Comparison of ENCODE assay signal across 8 cellular contexts in the genomic region with DNA sequence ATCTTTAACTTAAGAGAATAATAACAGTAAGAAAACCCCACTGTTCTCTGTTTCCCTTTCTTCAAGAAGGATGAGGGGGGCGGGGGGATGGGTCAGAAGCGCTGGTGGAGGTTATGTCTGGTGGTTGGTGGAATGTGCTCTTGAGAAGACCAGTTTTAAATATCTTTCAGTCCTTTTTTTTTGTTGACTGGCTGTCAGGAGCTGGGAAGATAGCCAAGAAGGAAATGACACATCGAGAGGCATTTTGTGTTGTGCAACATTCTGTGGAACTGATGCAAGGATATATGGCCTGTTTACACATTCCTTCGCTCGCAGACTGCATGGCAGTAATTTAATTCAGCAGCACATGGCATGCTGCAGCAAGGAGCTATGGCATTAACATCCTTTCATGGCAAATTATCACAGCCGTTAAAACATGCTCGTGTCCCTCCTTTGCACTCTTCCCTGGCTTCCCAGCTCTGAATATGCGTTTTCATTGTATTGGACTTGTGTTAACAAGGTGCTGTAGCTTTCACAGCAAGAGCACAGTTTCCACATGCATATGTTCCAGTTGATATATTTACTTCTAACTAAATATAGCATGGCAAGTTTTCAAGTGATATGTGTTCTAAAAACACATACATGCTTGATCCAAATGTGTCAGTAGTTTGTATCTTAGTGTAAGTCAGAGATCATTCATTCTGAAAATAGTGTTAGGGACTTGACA.
DNase-seq lines count a peak whose midpoint lies in the region; ATAC-seq, FAIRE-seq and TF ChIP-seq lines count a peak whose summit lies in the region.

No MANE protein-coding gene starts in this region.

- H3K27me3 Mint-ChIP-seq in stimulated activated naive CD8-positive, alpha-beta T cell treated with anti-CD3 and anti-CD28 coated beads, Interleukin-15, amount 100 ng/mL, for 72 hours = no peaks in the 10 kb centered on the region

- H3K4me3 Mint-ChIP-seq in stimulated activated naive CD8-positive, alpha-beta T cell treated with anti-CD3 and anti-CD28 coated beads, Interleukin-15, amount 100 ng/mL, for 72 hours = peak overlapping the region; percentile 6 to 39

- peak overlapping the region; percentile 68 for H2AFZ ChIP-seq in mammary epithelial cell (ENCODE audit: low read depth, low read length)

- FAIRE-seq in kidney (lab: Jason Lieb, UNC) = no peak

- intact Hi-C loops in mammary epithelial cell (cut with micrococcal nuclease) (loop anchor here (1.0 to 5.0 kb wide), 2 partner anchors 251 to 268 kb away; no protein-coding TSS in a partner anchor), kidney (cut with DNase I) (no loop called here)

- H3K4me1 ChIP-seq in HEK293 (ENCODE audit: control insufficient read depth, insufficient read depth, low read length) (peaks cover 12% of the 10 kb centered on the region), mammary epithelial cell (ENCODE audit: insufficient read depth, low read length) (peaks cover 20% of the 10 kb centered on the region), kidney (ENCODE audit: control insufficient read depth in 1 of 2, insufficient read depth in 1 of 2, low read depth in 1 of 2, low read length in 2 of 2) (peaks cover 0 to 5% of the 10 kb centered on the region in 2 donors)

- H3K27ac Mint-ChIP-seq in stimulated activated naive CD8-positive, alpha-beta T cell treated with anti-CD3 and anti-CD28 coated beads, Interleukin-15, amount 100 ng/mL, for 72 hours = peak overlapping the region in 1 of 2 donors; percentile 84

- TF ChIP-seq CTCF in HEK293 (tag by site-specific recombination; IDR thresholded peaks at IDR 0.05) (no peak), mammary epithelial cell (conservative IDR thresholded peaks at IDR 0.05 in 1 of 2, IDR thresholded peaks at IDR 0.05 in 1 of 2; ENCODE audit: extremely low read depth in 1 of 2, insufficient read depth in 1 of 2, low read depth in 1 of 2, low read length in 2 of 2) (no peak), kidney (IDR thresholded peaks at IDR 0.05; ENCODE audit: borderline replicate concordance, extremely low read depth, insufficient read depth) (no peak)

- in situ Hi-C loops in mammary epithelial cell (cut with MboI; ENCODE audit: low sequenced_read_pairs in 2 of 2) = no loop called here

- no TSS peak for BruUV-seq in mammary epithelial cell (replicated peaks; lab: Mats Ljungman, UMichigan)

- H3K27ac ChIP-seq in HEK293 (ENCODE audit: extremely low read depth, low read depth, low read length) = no peak overlapping the region
- H3K27ac ChIP-seq in mammary epithelial cell (ENCODE audit: insufficient read depth, low read depth, low read length) = peak overlapping the region; percentile 51
- H3K27ac ChIP-seq in kidney (ENCODE audit: low read depth in 2 of 2, low read length in 2 of 2) = no peak overlapping the region

- H3K4me2 ChIP-seq in mammary epithelial cell (ENCODE audit: insufficient read depth, low read depth, low read length) = peak overlapping the region; percentile 83

- peak; percentile 87 for DNase-seq in AG20443 (ENCODE audit: low spot score)
- DNase-seq in mammary epithelial cell = peak; percentile 95
- DNase-seq in kidney = peak; percentile 86
- DNase-seq in stimulated activated naive CD8-positive, alpha-beta T cell treated with anti-CD3 and anti-CD28 coated beads, Interleukin-15, amount 100 ng/mL, for 72 hours = peak in 1 of 2 donors; percentile 45

- POLR2A ChIA-PET in HEK293 (lab: Yijun Ruan, JAX) = interaction anchor here (0.9 to 1.2 kb wide), 2 partner anchors 68 to 269 kb away, joined by 4 to 5 read pairs; a partner anchor contains a TSS

- H3K9ac ChIP-seq in mammary epithelial cell (ENCODE audit: insufficient read depth, low read length) = peak overlapping the region; percentile 25
- no peak overlapping the region for H3K9ac ChIP-seq in kidney (ENCODE audit: low read length in 2 of 2)

- H3K9me3 Mint-ChIP-seq in stimulated activated naive CD8-positive, alpha-beta T cell treated with anti-CD3 and anti-CD28 coated beads, Interleukin-15, amount 100 ng/mL, for 72 hours = no peaks in the 10 kb centered on the region

- H3K36me3 ChIP-seq in HEK293 (ENCODE audit: control insufficient read depth in 2 of 2, insufficient read depth in 1 of 2, low read length in 2 of 2) (no peaks in the 10 kb centered on the region), mammary epithelial cell (ENCODE audit: insufficient read depth, low read length) (no peaks in the 10 kb centered on the region), kidney (ENCODE audit: control insufficient read depth in 1 of 2, insufficient read depth in 2 of 2, low read length in 2 of 2) (no peaks in the 10 kb centered on the region)

- H3K27me3 ChIP-seq in mammary epithelial cell (ENCODE audit: insufficient read depth, low read length) = no peaks in the 10 kb centered on the region

- peaks cover 60% of the 10 kb centered on the region for H3K4me1 Mint-ChIP-seq in stimulated activated naive CD8-positive, alpha-beta T cell treated with anti-CD3 and anti-CD28 coated beads, Interleukin-15, amount 100 ng/mL, for 72 hours

- H3K79me2 ChIP-seq in mammary epithelial cell (ENCODE audit: insufficient read depth, low read length) = no peaks in the 10 kb centered on the region

- ATAC-seq in stimulated activated naive CD8-positive, alpha-beta T cell treated with anti-CD3 and anti-CD28 coated beads, Interleukin-15, amount 100 ng/mL, for 72 hours = peak; percentile 70
- ATAC-seq in HG03159 (IDR thresholded peaks at IDR 0.05; ENCODE audit: unreplicated experiment) (no peak), HG03442 (IDR thresholded peaks at IDR 0.05; ENCODE audit: unreplicated experiment) (no peak)

- no peaks in the 10 kb centered on the region for H3K9me3 ChIP-seq in HEK293 (ENCODE audit: control insufficient read depth, insufficient read depth, low read depth, low read length)
- no peaks in the 10 kb centered on the region for H3K9me3 ChIP-seq in mammary epithelial cell (replicated peaks; ENCODE audit: insufficient read depth, low read length)
- no peaks in the 10 kb centered on the region for H3K9me3 ChIP-seq in kidney (ENCODE audit: control insufficient read depth in 1 of 2, low read length in 2 of 2)

- H3K4me3 ChIP-seq in HEK293 (ENCODE audit: low read depth, low read length) = no peak overlapping the region
- H3K4me3 ChIP-seq in mammary epithelial cell (replicated peaks in 1 of 3; ENCODE audit: insufficient read depth in 1 of 3, low read depth in 2 of 3, low read length in 3 of 3) = peak overlapping the region in 1 of 3 experiments; percentile 11
- H3K4me3 ChIP-seq in kidney (ENCODE audit: low read length in 2 of 2) = no peak overlapping the region

- 0% methylated on average over 7 of the region's 8 CpGs for WGBS in mammary epithelial cell (ENCODE audit: low coverage, missing lambda C conversion rate)

- H4K20me1 ChIP-seq in mammary epithelial cell (ENCODE audit: insufficient read depth, low read length) = no peaks in the 10 kb centered on the region

- CTCF ChIA-PET in HEK293 (lab: Yijun Ruan, JAX) = interaction anchor here (0.6 kb wide), 1 partner anchor 976 kb away, joined by 3 read pairs; no protein-coding TSS in a partner anchor
- CTCF ChIA-PET in mammary epithelial cell (lab: Charles Lee; ENCODE audit: low non-redundant PET) = no interaction called here

- dilution Hi-C loops in mammary epithelial cell (cut with HindIII; ENCODE audit: low sequenced_read_pairs) = no loop called here

TF ChIP-seq in HEK293, 187 proteins besides CTCF, POLR2A, EP300 and RAD21 (continues in another document):
- TF ChIP-seq BCL11B (tag by site-specific recombination; IDR thresholded peaks at IDR 0.05; ENCODE audit: low read depth) (no peak), ZNF24 (tag by site-specific recombination; IDR thresholded peaks at IDR 0.05) (peak; percentile 85), ZNF37A (tag by site-specific recombination; IDR thresholded peaks at IDR 0.05) (no peak), ZNF214 (tag by site-specific recombination; IDR thresholded peaks at IDR 0.05; ENCODE audit: borderline replicate concordance) (no peak), ZNF138 (tag by site-specific recombination; IDR thresholded peaks at IDR 0.05; ENCODE audit: borderline replicate concordance) (no peak), SP3 (tag by site-specific recombination; IDR thresholded peaks at IDR 0.05) (peak; percentile 36; the same call in 1 of the 2 replicates), ZBTB21 (tag by site-specific recombination; IDR thresholded peaks at IDR 0.05) (peak; percentile 79; the same call in 1 of the 2 replicates)
- TF ChIP-seq, protein P1, sequence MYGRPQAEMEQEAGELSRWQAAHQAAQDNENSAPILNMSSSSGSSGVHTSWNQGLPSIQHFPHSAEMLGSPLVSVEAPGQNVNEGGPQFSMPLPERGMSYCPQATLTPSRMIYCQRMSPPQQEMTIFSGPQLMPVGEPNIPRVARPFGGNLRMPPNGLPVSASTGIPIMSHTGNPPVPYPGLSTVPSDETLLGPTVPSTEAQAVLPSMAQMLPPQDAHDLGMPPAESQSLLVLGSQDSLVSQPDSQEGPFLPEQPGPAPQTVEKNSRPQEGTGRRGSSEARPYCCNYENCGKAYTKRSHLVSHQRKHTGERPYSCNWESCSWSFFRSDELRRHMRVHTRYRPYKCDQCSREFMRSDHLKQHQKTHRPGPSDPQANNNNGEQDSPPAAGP (tag by site-specific recombination; IDR thresholded peaks at IDR 0.05) = peak; percentile 74; the same call in 1 of the 2 replicates

TF ChIP-seq in PFSK-1, 5 proteins besides CTCF, POLR2A, EP300 and RAD21 (continues in another document):
- TF ChIP-seq FOXP2 (optimal IDR thresholded peaks at IDR 0.05; ENCODE audit: borderline replicate concordance, extremely low read depth, extremely low read length, insufficient read depth) (peak; percentile 97), TAF1 (IDR thresholded peaks at IDR 0.05; ENCODE audit: borderline replicate concordance, insufficient read depth, low read length) (peak; percentile 30; the same call in 1 of the 2 replicates)
